In genomic region chr6:16658661-16659060, GRCh38 we compare ENCODE assay signal across 16 cellular contexts.
DNase-seq lines count a peak whose midpoint lies in the region; ATAC-seq and TF ChIP-seq lines count a peak whose summit lies in the region.
"Had no signal": no experiment of that assay in that cellular context is flagged by ENCODE, and none has a peak within 500 bp of the region (broad histone marks: within the 10 kb centered on the region; RNA-seq: fewer than 3 reads in every experiment).

No MANE protein-coding gene starts in this region.

- peaks cover 0 to 13% (median 12%) of the 10 kb centered on the region in 8 donors for H3K9me3 ChIP-seq in spleen

- H3K4me1 ChIP-seq in spleen: peaks cover 5 to 60% (median 38%) of the 10 kb centered on the region in 6 donors

- no peak for ATAC-seq in activated T-cell treated with anti-CD3 and anti-CD28 coated beads, Interleukin-2, amount 50 U/mL, for 4 hours
- no peak for ATAC-seq in activated B cell treated with CpG ODN at 0.5 μM for 24 hours (ENCODE audit: low read depth)
- ATAC-seq in GM19351 (IDR thresholded peaks at IDR 0.05; ENCODE audit: unreplicated experiment): no peak
- ATAC-seq: SK-N-SH treated with all-trans-retinoic acid at 6 μM for 48 hours had no signal

- no peak for TF ChIP-seq POLR2A in spleen (IDR thresholded peaks at IDR 0.05)

- peaks cover 22% of the 10 kb centered on the region for H3K36me3 Mint-ChIP-seq in activated T-cell treated with anti-CD3 and anti-CD28 coated beads, Interleukin-2, amount 50 U/mL, for 4 hours (ENCODE audit: insufficient read depth)
- H3K36me3 Mint-ChIP-seq in activated B cell treated with CpG ODN at 0.5 μM for 24 hours (ENCODE audit: low read depth): peaks cover 7% of the 10 kb centered on the region

- POLR2A ChIA-PET in activated B cell treated with CpG ODN at 0.5 μM for 24 hours (lab: Charles Lee): interaction anchor here (0.6 to 1.6 kb wide), 6 partner anchors 10 to 103 kb away, joined by 3 to 6 read pairs (median 4); partner anchors contain the start of gene ATXN1

- H3K4me3 ChIP-seq in fibroblast of villous mesenchyme (ENCODE audit: low read depth, low read length) (no peak overlapping the region), spleen (no peak overlapping the region)
- H3K4me3 ChIP-seq: skin epidermis had no signal

- H3K27ac ChIP-seq in spleen: peak overlapping the region in 6 of 8 donors; percentile 4 to 62 (median 48)

- DNase-seq in activated T-cell treated with anti-CD3 and anti-CD28 coated beads, Interleukin-2, amount 50 U/mL, for 4 hours: no peak
- no peak for DNase-seq in activated T-cell treated with anti-CD3 and anti-CD28 coated beads, Interleukin-2, amount 50 U/mL, for 1 hour
- DNase-seq in activated B cell treated with CpG ODN at 0.5 μM for 24 hours (no peak), fibroblast of villous mesenchyme (ENCODE audit: low read depth) (peak; percentile 35), spleen (no peak), OCI-M1 (lab: John Stamatoyannopoulos, UW) (no peak), NCI-H226 (no peak)
- DNase-seq: amniotic stem cell; GF-D8; NCI-H2107; NCI-H748 treated with DMSO at 0.1 percent for 48 hours; occipital lobe; stimulated activated naive CD4-positive, alpha-beta T cell treated with Interleukin-2 at 50 U/mL for 16 hours had no signal

- no peaks in the 10 kb centered on the region for H3K27me3 ChIP-seq in spleen (replicated peaks in 1 of 7)

- intact Hi-C loops in activated B cell treated with CpG ODN at 0.5 μM for 24 hours (cut with micrococcal nuclease) (loop anchor here (1.0 to 5.0 kb wide), 6 partner anchors 18 to 146 kb away; partner anchors contain the start of gene ATXN1), spleen (cut with DNase I; ENCODE audit: low total_unique reads) (no loop called here)

- TF ChIP-seq CTCF in activated B cell treated with CpG ODN at 0.5 μM for 24 hours (IDR thresholded peaks at IDR 0.05) (no peak), fibroblast of villous mesenchyme (IDR thresholded peaks at IDR 0.05; ENCODE audit: insufficient read depth, low read depth, low read length) (no peak), spleen (IDR thresholded peaks at IDR 0.05 in 8 of 11, conservative IDR thresholded peaks at IDR 0.05 in 3 of 11) (no peak)

- WGBS in spleen, 5 donors: 67 to 83% (median 73%) methylated on average over 5 of the region's 5 CpGs

- H3K4me3 Mint-ChIP-seq in activated T-cell treated with anti-CD3 and anti-CD28 coated beads, Interleukin-2, amount 50 U/mL, for 4 hours: peak overlapping the region; percentile 43
- no peak overlapping the region for H3K4me3 Mint-ChIP-seq in activated B cell treated with CpG ODN at 0.5 μM for 24 hours

- peaks cover 63% of the 10 kb centered on the region for H3K4me1 Mint-ChIP-seq in activated T-cell treated with anti-CD3 and anti-CD28 coated beads, Interleukin-2, amount 50 U/mL, for 4 hours (ENCODE audit: low read depth)
- peaks cover 36% of the 10 kb centered on the region for H3K4me1 Mint-ChIP-seq in activated B cell treated with CpG ODN at 0.5 μM for 24 hours

- H3K27me3 Mint-ChIP-seq in activated T-cell treated with anti-CD3 and anti-CD28 coated beads, Interleukin-2, amount 50 U/mL, for 4 hours (ENCODE audit: low read depth): no peaks in the 10 kb centered on the region
- no peaks in the 10 kb centered on the region for H3K27me3 Mint-ChIP-seq in activated B cell treated with CpG ODN at 0.5 μM for 24 hours

- CTCF ChIA-PET in activated B cell treated with CpG ODN at 0.5 μM for 24 hours (lab: Charles Lee): interaction anchor here (1.0 kb wide), 1 partner anchor 143 kb away, joined by 3 read pairs; no protein-coding TSS in a partner anchor

- no peaks in the 10 kb centered on the region for H3K9me3 Mint-ChIP-seq in activated T-cell treated with anti-CD3 and anti-CD28 coated beads, Interleukin-2, amount 50 U/mL, for 4 hours
- H3K9me3 Mint-ChIP-seq in activated B cell treated with CpG ODN at 0.5 μM for 24 hours: peaks cover 6% of the 10 kb centered on the region

- H3K27ac Mint-ChIP-seq in activated B cell treated with CpG ODN at 0.5 μM for 24 hours: peak overlapping the region; percentile 8

- H3K36me3 ChIP-seq in spleen: peaks cover 0 to 55% (median 2%) of the 10 kb centered on the region in 6 donors
